ENCODE assay signal across 24 cellular contexts in genomic region chr10:11988924-11989323, GRCh38. TPM values are rescaled to one million over a fixed set of nuclear protein-coding genes. Genes with fewer than 3 reads are reported as not detected.
DNase-seq lines count a peak whose midpoint lies in the region; ATAC-seq and TF ChIP-seq lines count a peak whose summit lies in the region.
"Had no signal": no experiment of that assay in that cellular context is flagged by ENCODE, and none has a peak within 500 bp of the region (broad histone marks: within the 10 kb centered on the region; RNA-seq: fewer than 3 reads in every experiment).

No MANE protein-coding gene starts in this region.

- H3K27ac ChIP-seq in 22Rv1 (peak overlapping the region; percentile 82), DOHH2 (ENCODE audit: low read depth, low read length) (peak overlapping the region; percentile 97; the same call in 1 of the 2 replicates), VCaP (peak overlapping the region; percentile 16; the same call in 1 of the 2 replicates), right lobe of liver (peak overlapping the region; percentile 42 to 69 (median 61)), GM23338 (ENCODE audit: low read depth) (no peak overlapping the region), A673 (ENCODE audit: low read depth, low read length, poor library complexity, severe bottlenecking) (no peak overlapping the region)
- H3K27ac ChIP-seq: A549, Peyer's patch had no signal

- H3K36me3 Mint-ChIP-seq in GM23338 (ENCODE audit: low read depth): peaks cover 9% of the 10 kb centered on the region

- no peak for TF ChIP-seq POLR2A in right lobe of liver (IDR thresholded peaks at IDR 0.05)

- no peaks in the 10 kb centered on the region; the same call in 1 of the 2 replicates for H4K20me1 ChIP-seq in DOHH2 (ENCODE audit: control insufficient read depth, insufficient read depth, low read depth, low read length)
- no peaks in the 10 kb centered on the region for H4K20me1 ChIP-seq in GM23338 (replicated peaks; ENCODE audit: insufficient read depth)

- H3K9me2 ChIP-seq in DOHH2 (replicated peaks; ENCODE audit: control insufficient read depth, low read length) (no peaks in the 10 kb centered on the region), GM23338 (ENCODE audit: insufficient read depth) (no peaks in the 10 kb centered on the region)

- H2AFZ ChIP-seq in GM23338: no peak overlapping the region

- peak overlapping the region; percentile 29 for H3K4me2 ChIP-seq in DOHH2 (ENCODE audit: low read length)
- no peak overlapping the region for H3K4me2 ChIP-seq in GM23338
- H3K4me2 ChIP-seq: A549 had no signal

- TF ChIP-seq CTCF in 22Rv1 (IDR thresholded peaks at IDR 0.05): no peak
- TF ChIP-seq CTCF in DOHH2 (IDR thresholded peaks at IDR 0.05; ENCODE audit: low read depth, low read length, poor library complexity, severe bottlenecking): no peak
- no peak for TF ChIP-seq CTCF in VCaP (conservative IDR thresholded peaks at IDR 0.05)
- TF ChIP-seq CTCF in right lobe of liver (IDR thresholded peaks at IDR 0.05): no peak
- TF ChIP-seq CTCF in GM23338 (conservative IDR thresholded peaks at IDR 0.05; ENCODE audit: low read depth in 2 of 2): no peak
- TF ChIP-seq CTCF in A673 (conservative IDR thresholded peaks at IDR 0.05; ENCODE audit: low read depth, low read length): no peak

- H3K4me1 Mint-ChIP-seq in GM23338: no peaks in the 10 kb centered on the region

- H3K9me3 ChIP-seq in DOHH2 (ENCODE audit: control insufficient read depth, insufficient read depth, low read length) (no peaks in the 10 kb centered on the region), right lobe of liver (peaks cover 0 to 2% (median 0%) of the 10 kb centered on the region in 4 donors), A673 (ENCODE audit: low read depth, low read length, poor library complexity, severe bottlenecking) (no peaks in the 10 kb centered on the region)
- H3K9me3 ChIP-seq: A549, HAP-1, MG63, Peyer's patch had no signal

- POLR2A ChIA-PET in A673 (lab: Charles Lee; ENCODE audit: low non-redundant PET): no interaction called here

- H3K27me3 Mint-ChIP-seq in GM23338 (ENCODE audit: insufficient read depth, low read depth, poor library complexity): peaks cover 4% of the 10 kb centered on the region

- DNase-seq in right lobe of liver (no peak), GM23338 (ENCODE audit: low spot score) (no peak), NCI-H82 (lab: John Stamatoyannopoulos, UW) (no peak), A673 (ENCODE audit: low spot score) (no peak)
- DNase-seq: Calu3, DMS79 treated with DMSO at 0.1 percent for 48 hours, GOT3, HFFc6, KBM-7, MG63, NCI-H1105 treated with DMSO at 0.1 percent for 48 hours, NCI-H146, NCI-H1930, NCI-H2107, NCI-H446, NCI-H524 treated with DMSO at 0.1 percent for 48 hours, Peyer's patch, SHP77 treated with DMSO at 0.1 percent for 48 hours had no signal

- peaks cover 76% of the 10 kb centered on the region for H3K4me1 ChIP-seq in DOHH2 (ENCODE audit: control insufficient read depth, low read length)
- H3K4me1 ChIP-seq in right lobe of liver: peaks cover 0 to 8% (median 0%) of the 10 kb centered on the region in 4 donors
- no peaks in the 10 kb centered on the region for H3K4me1 ChIP-seq in GM23338 (ENCODE audit: insufficient read depth)
- no peaks in the 10 kb centered on the region for H3K4me1 ChIP-seq in A673 (ENCODE audit: insufficient read depth, low read length, poor library complexity, severe bottlenecking)
- H3K4me1 ChIP-seq: HAP-1 had no signal

- BruUV-seq in A673 (replicated peaks; lab: Mats Ljungman, UMichigan): no TSS peak

- H3K27me3 ChIP-seq in DOHH2 (ENCODE audit: control insufficient read depth, low read length) (no peaks in the 10 kb centered on the region), right lobe of liver (no peaks in the 10 kb centered on the region), GM23338 (ENCODE audit: insufficient read depth) (no peaks in the 10 kb centered on the region), A673 (replicated peaks; ENCODE audit: insufficient read depth, low read depth, low read length, poor library complexity) (no peaks in the 10 kb centered on the region)
- H3K27me3 ChIP-seq: MG63, Peyer's patch had no signal

- intact Hi-C loops in right lobe of liver (cut with DNase I) (loop anchor here in 1 of 2 donors (10.0 kb wide), 1 partner anchor 194 kb away; no protein-coding TSS in a partner anchor), A673 (cut with micrococcal nuclease; ENCODE audit: unreplicated experiment) (loop anchor here (10.0 kb wide), 1 partner anchor 474 kb away; no protein-coding TSS in a partner anchor)

- H3K4me3 ChIP-seq in DOHH2 (ENCODE audit: low read length) (no peak overlapping the region), right lobe of liver (no peak overlapping the region), GM23338 (no peak overlapping the region), A673 (ENCODE audit: low read depth, low read length, poor library complexity, severe bottlenecking) (no peak overlapping the region)
- H3K4me3 ChIP-seq: A549, HAP-1, MG63, Peyer's patch had no signal

- 17% methylated on average over 1 of the region's 1 CpG for WGBS in right lobe of liver (ENCODE audit: insufficient coverage, low coverage, low lambda C conversion rate, missing lambda C conversion rate)

- H3K4me3 Mint-ChIP-seq in GM23338: no peak overlapping the region
- H3K4me3 Mint-ChIP-seq: HFFc6 had no signal

- ATAC-seq in right lobe of liver (peak; percentile 19 to 57 (median 48)), GM21786 (IDR thresholded peaks at IDR 0.05; ENCODE audit: unreplicated experiment) (no peak), GM23338 (no peak)

- CTCF ChIA-PET in A673 (lab: Charles Lee): no interaction called here

- no peak overlapping the region for H3K27ac Mint-ChIP-seq in GM23338
- H3K27ac Mint-ChIP-seq: HFFc6 had no signal

- H3F3A ChIP-seq in DOHH2 (ENCODE audit: control insufficient read depth, insufficient read depth): peaks cover 40% of the 10 kb centered on the region
- no peaks in the 10 kb centered on the region for H3F3A ChIP-seq in GM23338 (replicated peaks; ENCODE audit: low read depth)

- H3K79me2 ChIP-seq in DOHH2 (ENCODE audit: control insufficient read depth, low read length) (peaks cover 43% of the 10 kb centered on the region), GM23338 (replicated peaks; ENCODE audit: insufficient read depth) (no peaks in the 10 kb centered on the region; the same call in 1 of the 2 replicates)

- H3K9me3 Mint-ChIP-seq in GM23338: no peaks in the 10 kb centered on the region
- H3K9me3 Mint-ChIP-seq: HFFc6 had no signal

- peaks cover 82% of the 10 kb centered on the region for H3K36me3 ChIP-seq in DOHH2 (ENCODE audit: control insufficient read depth, low read length)
- H3K36me3 ChIP-seq in right lobe of liver: no peaks in the 10 kb centered on the region
- H3K36me3 ChIP-seq in GM23338 (ENCODE audit: insufficient read depth): no peaks in the 10 kb centered on the region
- H3K36me3 ChIP-seq in A673 (ENCODE audit: insufficient read depth, low read length, poor library complexity, severe bottlenecking): peaks cover 7% of the 10 kb centered on the region
- H3K36me3 ChIP-seq: HAP-1 had no signal

TF ChIP-seq in GM23338, 12 proteins besides CTCF, POLR2A, EP300 and RAD21:
- TF ChIP-seq REST (IDR thresholded peaks at IDR 0.05; ENCODE audit: unreplicated experiment): no peak
- TF ChIP-seq JUNB (IDR thresholded peaks at IDR 0.05; ENCODE audit: unreplicated experiment): no peak
- TF ChIP-seq NANOG (IDR thresholded peaks at IDR 0.05; ENCODE audit: borderline replicate concordance): no peak
- TF ChIP-seq STAT1 (IDR thresholded peaks at IDR 0.05; ENCODE audit: unreplicated experiment): no peak

RNA-seq across cellular contexts. Expression of gene UPF2, which starts 53.7 kb away (rescaled TPM):
- 10 to 100 TPM in 3 of 6 experiments, 1 to 10 TPM in 3; 8.7 to 12.6 (median 9.8) TPM for total RNA-seq in right lobe of liver
- total RNA-seq in GM23338 (2014; rRNA removed; shearing (Covaris generic)): 23.6 and 29.0 TPM in 2 replicates
- 72.0 and 78.5 TPM in 2 replicates for polyA plus RNA-seq in GM23338 (2016; fragmentation: Nextera tagmentation; extraction: Ambion mirVana)
- total RNA-seq in A673 (2021): 27.3 and 30.6 TPM in 2 replicates

Comparison
In these comparisons a context has a peak if more than half of its experiments do, and no peak if none do; other contexts are left out.
1. H3K27ac ChIP-seq: peak in 22Rv1 (single experiment), DOHH2 (single experiment), VCaP (single experiment) and right lobe of liver (3 of 3); none in GM23338 (single experiment) and A673 (single experiment).
2. ATAC-seq: peak in right lobe of liver (4 of 4); none in GM21786 (single experiment) and GM23338 (single experiment).